In genomic region chr2:220956429-220956828, GRCh38 we compare ENCODE assay signal across 13 cellular contexts.
DNase-seq lines count a peak whose midpoint lies in the region; ATAC-seq and TF ChIP-seq lines count a peak whose summit lies in the region.
"Had no signal": no experiment of that assay in that cellular context is flagged by ENCODE, and none has a peak within 500 bp of the region (broad histone marks: within the 10 kb centered on the region; RNA-seq: fewer than 3 reads in every experiment).

No MANE protein-coding gene starts in this region.

- no peaks in the 10 kb centered on the region for H3K4me1 ChIP-seq in GM23338 (ENCODE audit: insufficient read depth)
- H3K4me1 ChIP-seq in osteoblast (ENCODE audit: insufficient read depth, low read length) = no peaks in the 10 kb centered on the region
- no peaks in the 10 kb centered on the region for H3K4me1 ChIP-seq in hepatocyte (ENCODE audit: insufficient read depth)
- H3K4me1 ChIP-seq: BLaER1 treated with 17β-estradiol and CSF1 and Interleukin-3, amounts not matched to agents 10 nM and 100 nM had no signal

- WGBS in hepatocyte (ENCODE audit: low lambda C conversion rate, missing lambda C conversion rate) = 41% methylated on average over 2 of the region's 2 CpGs

- H3K27ac ChIP-seq in GM23338 (ENCODE audit: low read depth) (no peak overlapping the region), osteoblast (ENCODE audit: low read depth, low read length) (no peak overlapping the region), hepatocyte (no peak overlapping the region)
- H3K27ac ChIP-seq: BLaER1 treated with 17β-estradiol and CSF1 and Interleukin-3, amounts not matched to agents 10 nM and 100 nM had no signal

- DNase-seq in NCI-H2107 treated with DMSO at 0.1 percent for 48 hours (lab: John Stamatoyannopoulos, UW; ENCODE audit: unreplicated experiment) = peak; percentile 2
- no peak for DNase-seq in NCI-H2107 (lab: John Stamatoyannopoulos, UW)
- DNase-seq in GM23338 (ENCODE audit: low spot score) = no peak
- peak; percentile 79 to 83 for DNase-seq in NCI-H524 (lab: John Stamatoyannopoulos, UW)
- DNase-seq in osteoblast (ENCODE audit: insufficient read length, low spot score, missing footprints) = peak; percentile 51
- DNase-seq in hepatocyte (ENCODE audit: low spot score) = no peak
- no peak for DNase-seq in amniotic stem cell (lab: John Stamatoyannopoulos, UW)
- DNase-seq: ACHN; CD4-positive, CD25-positive, alpha-beta regulatory T cell; DMS53; HCEC 1CT; HFFc6 had no signal

- H2AFZ ChIP-seq in GM23338 (0 out of 2 replicates have a peak overlapping the region, but pooled peaks have one; percentile 56), osteoblast (ENCODE audit: low read length) (no peak overlapping the region), hepatocyte (no peak overlapping the region)

- no peak overlapping the region for H3K27ac Mint-ChIP-seq in GM23338
- H3K27ac Mint-ChIP-seq: CD4-positive, CD25-positive, alpha-beta regulatory T cell; HFFc6 had no signal

- TF ChIP-seq CTCF in GM23338 (conservative IDR thresholded peaks at IDR 0.05; ENCODE audit: low read depth in 2 of 2) (no peak), osteoblast (IDR thresholded peaks at IDR 0.05; ENCODE audit: extremely low read depth, low read depth, low read length) (no peak), hepatocyte (IDR thresholded peaks at IDR 0.05; ENCODE audit: poor library complexity) (no peak)

- H3K4me3 ChIP-seq in GM23338 = no peak overlapping the region
- no peak overlapping the region for H3K4me3 ChIP-seq in osteoblast (ENCODE audit: insufficient read depth, low read length)
- H3K4me3 ChIP-seq in hepatocyte = no peak overlapping the region
- H3K4me3 ChIP-seq: BLaER1 treated with 17β-estradiol and CSF1 and Interleukin-3, amounts not matched to agents 10 nM and 100 nM had no signal

- H3K9me2 ChIP-seq in GM23338 (ENCODE audit: insufficient read depth) = no peaks in the 10 kb centered on the region; the same call in 1 of the 2 replicates
- H3K9me2 ChIP-seq in hepatocyte (replicated peaks; ENCODE audit: insufficient read depth) = no peaks in the 10 kb centered on the region

- H3K4me2 ChIP-seq in GM23338 = no peak overlapping the region
- no peak overlapping the region for H3K4me2 ChIP-seq in osteoblast (ENCODE audit: insufficient read depth, low read length)
- no peak overlapping the region for H3K4me2 ChIP-seq in hepatocyte
- H3K4me2 ChIP-seq: BLaER1 treated with 17β-estradiol and CSF1 and Interleukin-3, amounts not matched to agents 10 nM and 100 nM had no signal

- no peak overlapping the region for H3K4me3 Mint-ChIP-seq in GM23338
- H3K4me3 Mint-ChIP-seq: CD4-positive, CD25-positive, alpha-beta regulatory T cell; HFFc6 had no signal

- H3K27me3 Mint-ChIP-seq in GM23338 (ENCODE audit: insufficient read depth, low read depth, poor library complexity) = no peaks in the 10 kb centered on the region
- H3K27me3 Mint-ChIP-seq: CD4-positive, CD25-positive, alpha-beta regulatory T cell had no signal

- peaks cover 3% of the 10 kb centered on the region for H3K9me3 Mint-ChIP-seq in GM23338
- H3K9me3 Mint-ChIP-seq: HFFc6 had no signal

- H3K9me3 ChIP-seq in osteoblast (ENCODE audit: low read depth, low read length) (no peaks in the 10 kb centered on the region), hepatocyte (ENCODE audit: low read depth) (no peaks in the 10 kb centered on the region)

- H3K79me2 ChIP-seq in GM23338 (replicated peaks; ENCODE audit: insufficient read depth) (no peaks in the 10 kb centered on the region), osteoblast (ENCODE audit: insufficient read depth, low read length) (no peaks in the 10 kb centered on the region), hepatocyte (no peaks in the 10 kb centered on the region)

- no peak for ATAC-seq in GM23338

- H3F3A ChIP-seq in GM23338 (replicated peaks; ENCODE audit: low read depth) = no peaks in the 10 kb centered on the region

- H3K36me3 Mint-ChIP-seq in GM23338 (ENCODE audit: low read depth) = peaks cover 6% of the 10 kb centered on the region; the same call in 2 of the 3 replicates
- H3K36me3 Mint-ChIP-seq: CD4-positive, CD25-positive, alpha-beta regulatory T cell had no signal

- H3K4me1 Mint-ChIP-seq in GM23338 = no peaks in the 10 kb centered on the region
- H3K4me1 Mint-ChIP-seq: CD4-positive, CD25-positive, alpha-beta regulatory T cell had no signal

- no peaks in the 10 kb centered on the region for H3K36me3 ChIP-seq in GM23338 (ENCODE audit: insufficient read depth)
- H3K36me3 ChIP-seq in osteoblast (ENCODE audit: insufficient read depth, low read length) = no peaks in the 10 kb centered on the region
- no peaks in the 10 kb centered on the region for H3K36me3 ChIP-seq in hepatocyte (replicated peaks; ENCODE audit: insufficient read depth, low read depth)
- H3K36me3 ChIP-seq: BLaER1 treated with 17β-estradiol and CSF1 and Interleukin-3, amounts not matched to agents 10 nM and 100 nM had no signal

- H3K27me3 ChIP-seq in GM23338 (ENCODE audit: insufficient read depth) = no peaks in the 10 kb centered on the region
- no peaks in the 10 kb centered on the region for H3K27me3 ChIP-seq in osteoblast (ENCODE audit: insufficient read depth, low read length)
- no peaks in the 10 kb centered on the region for H3K27me3 ChIP-seq in hepatocyte
- H3K27me3 ChIP-seq: BLaER1 treated with 17β-estradiol and CSF1 and Interleukin-3, amounts not matched to agents 10 nM and 100 nM had no signal

- H4K20me1 ChIP-seq in GM23338 (replicated peaks; ENCODE audit: insufficient read depth) = no peaks in the 10 kb centered on the region
- H4K20me1 ChIP-seq in osteoblast (ENCODE audit: insufficient read depth, low read length) = no peaks in the 10 kb centered on the region
- H4K20me1 ChIP-seq in hepatocyte (ENCODE audit: insufficient read depth, poor library complexity, severe bottlenecking) = no peaks in the 10 kb centered on the region
- H4K20me1 ChIP-seq: BLaER1 treated with 17β-estradiol and CSF1 and Interleukin-3, amounts not matched to agents 10 nM and 100 nM had no signal

TF ChIP-seq in GM23338, 12 proteins besides CTCF, POLR2A, EP300 and RAD21:
- no peak for TF ChIP-seq STAT1 (IDR thresholded peaks at IDR 0.05; ENCODE audit: unreplicated experiment)
- TF ChIP-seq EZH2 (IDR thresholded peaks at IDR 0.05; ENCODE audit: low read depth, unreplicated experiment) = no peak
- TF ChIP-seq EZH2phosphoT487 (IDR thresholded peaks at IDR 0.05; ENCODE audit: unreplicated experiment) = no peak
- no peak for TF ChIP-seq ETS1 (IDR thresholded peaks at IDR 0.05)
- no peak for TF ChIP-seq JUNB (IDR thresholded peaks at IDR 0.05; ENCODE audit: unreplicated experiment)
- TF ChIP-seq ZNF114 (CRISPR knock-in tag; IDR thresholded peaks at IDR 0.05) = no peak
- no peak for TF ChIP-seq POLR2AphosphoS5 (IDR thresholded peaks at IDR 0.05; ENCODE audit: low read depth)
- TF ChIP-seq ZNF331 (CRISPR knock-in tag; IDR thresholded peaks at IDR 0.05; ENCODE audit: low read depth) = no peak
- no peak for TF ChIP-seq NANOG (IDR thresholded peaks at IDR 0.05; ENCODE audit: borderline replicate concordance)

Comparison
In these comparisons a context has a peak if more than half of its experiments do, and no peak if none do; other contexts are left out.
1. DNase-seq: peak in NCI-H2107 treated with DMSO at 0.1 percent for 48 hours (single experiment), NCI-H524 (2 of 2) and osteoblast (single experiment); none in NCI-H2107 (single experiment), GM23338 (single experiment), hepatocyte (single experiment) and amniotic stem cell (single experiment).